ENCODE assay signal across 9 cellular contexts in genomic region chr5:66306105-66306843, GRCh38.
DNase-seq lines count a peak whose midpoint lies in the region; ATAC-seq and TF ChIP-seq lines count a peak whose summit lies in the region.
"Had no signal": no experiment of that assay in that cellular context is flagged by ENCODE, and none has a peak within 500 bp of the region (broad histone marks: within the 10 kb centered on the region; RNA-seq: fewer than 3 reads in every experiment).

No MANE protein-coding gene starts in this region.

- no peak overlapping the region for H3K9ac ChIP-seq in endodermal cell (ENCODE audit: extremely low read depth, low read length, poor library complexity, severe bottlenecking)

- H3K4me1 ChIP-seq in endodermal cell (ENCODE audit: control insufficient read depth, insufficient read depth, low read length) (no peaks in the 10 kb centered on the region), upper lobe of right lung (no peaks in the 10 kb centered on the region)

- intact Hi-C loops in upper lobe of right lung (cut with DNase I) = loop anchor here (10.0 kb wide), 1 partner anchor 459 kb away; no protein-coding TSS in a partner anchor

- H3K4me3 Mint-ChIP-seq in T-helper 17 cell (no peak overlapping the region), endodermal cell (no peak overlapping the region)
- H3K4me3 Mint-ChIP-seq: central memory CD8-positive, alpha-beta T cell had no signal

- ATAC-seq in HG02571 (IDR thresholded peaks at IDR 0.05; ENCODE audit: unreplicated experiment) (peak; percentile 55), T-helper 17 cell (peak; percentile 75), upper lobe of right lung (peak; percentile 96)

- H3K4me3 ChIP-seq in endodermal cell (ENCODE audit: low read length) = no peak overlapping the region
- H3K4me3 ChIP-seq in upper lobe of right lung = no peak overlapping the region

- no peaks in the 10 kb centered on the region for H3K36me3 ChIP-seq in endodermal cell (ENCODE audit: control insufficient read depth, insufficient read depth, low read length)
- no peaks in the 10 kb centered on the region for H3K36me3 ChIP-seq in upper lobe of right lung

- H3K27me3 ChIP-seq in endodermal cell (ENCODE audit: control insufficient read depth, insufficient read depth, low read length, poor library complexity, severe bottlenecking) = no peaks in the 10 kb centered on the region
- H3K27me3 ChIP-seq in upper lobe of right lung = no peaks in the 10 kb centered on the region

- DNase-seq in NCI-H1436 (lab: John Stamatoyannopoulos, UW) (peak; percentile 67), NCI-H1436 treated with DMSO at 0.1 percent for 48 hours (lab: John Stamatoyannopoulos, UW) (no peak), NCI-H146 treated with DMSO at 0.1 percent for 48 hours (lab: John Stamatoyannopoulos, UW; ENCODE audit: unreplicated experiment) (peak; percentile 62), T-helper 17 cell (no peak), endodermal cell (peak; percentile 85), medulla oblongata (ENCODE audit: extremely low spot score) (peak; percentile 83), upper lobe of right lung (no peak)

- H3K27me3 Mint-ChIP-seq in T-helper 17 cell (peaks cover 39% of the 10 kb centered on the region), endodermal cell (ENCODE audit: insufficient read depth) (peaks cover 4% of the 10 kb centered on the region)

- H3K9me3 Mint-ChIP-seq in endodermal cell = peaks cover 13% of the 10 kb centered on the region
- H3K9me3 Mint-ChIP-seq: central memory CD8-positive, alpha-beta T cell had no signal

- TF ChIP-seq CTCF in endodermal cell (conservative IDR thresholded peaks at IDR 0.05) (peak; percentile 88), upper lobe of right lung (IDR thresholded peaks at IDR 0.05) (peak; percentile 82)

- 66 to 68% methylated on average over 4 to 9 of the region's 9 CpGs for WGBS in endodermal cell (ENCODE audit: insufficient coverage in 1 of 2, insufficient read length in 1 of 2), 2 experiments

- no peaks in the 10 kb centered on the region for H3K9me3 ChIP-seq in T-helper 17 cell (ENCODE audit: control insufficient read depth, low read length, poor library complexity, severe bottlenecking)
- no peaks in the 10 kb centered on the region for H3K9me3 ChIP-seq in endodermal cell (ENCODE audit: control insufficient read depth, low read length)
- H3K9me3 ChIP-seq in upper lobe of right lung = no peaks in the 10 kb centered on the region

- H3K36me3 Mint-ChIP-seq in T-helper 17 cell (ENCODE audit: low read depth) (peaks cover 3% of the 10 kb centered on the region), endodermal cell (ENCODE audit: low read depth) (no peaks in the 10 kb centered on the region)

- no peak overlapping the region for H3K27ac ChIP-seq in endodermal cell (ENCODE audit: low read depth, low read length)
- no peak overlapping the region for H3K27ac ChIP-seq in upper lobe of right lung

- peaks cover 8% of the 10 kb centered on the region for H3K4me1 Mint-ChIP-seq in T-helper 17 cell
- H3K4me1 Mint-ChIP-seq in endodermal cell = no peaks in the 10 kb centered on the region

- no peak overlapping the region for H3K27ac Mint-ChIP-seq in T-helper 17 cell
- no peak overlapping the region for H3K27ac Mint-ChIP-seq in endodermal cell

Comparison
In these comparisons a context has a peak if more than half of its experiments do, and no peak if none do; other contexts are left out.
1. DNase-seq: peak in NCI-H1436 (single experiment), NCI-H146 treated with DMSO at 0.1 percent for 48 hours (single experiment), endodermal cell (single experiment) and medulla oblongata (single experiment); none in NCI-H1436 treated with DMSO at 0.1 percent for 48 hours (single experiment), T-helper 17 cell (0 of 3) and upper lobe of right lung (single experiment).
2. Peak in every context shown above with its lines, with median percentiles within 50 percentile points of each other: ATAC-seq.